In genomic region chr5:149264432-149265069, GRCh38 we compare ENCODE assay signal across 8 cellular contexts. TPM values are rescaled to one million over a fixed set of nuclear protein-coding genes. Genes with fewer than 3 reads are reported as not detected.
DNase-seq lines count a peak whose midpoint lies in the region; ATAC-seq and TF ChIP-seq lines count a peak whose summit lies in the region.

No MANE protein-coding gene starts in this region.

- H3K4me1 ChIP-seq in transverse colon = no peaks in the 10 kb centered on the region

- H3K36me3 ChIP-seq in kidney epithelial cell (ENCODE audit: control insufficient read depth, insufficient read depth, low read length) (no peaks in the 10 kb centered on the region), transverse colon (no peaks in the 10 kb centered on the region)

- TF ChIP-seq POLR2A in transverse colon (IDR thresholded peaks at IDR 0.05) = no peak

- H3K4me1 Mint-ChIP-seq in natural killer cell = peaks cover 0 to 4% of the 10 kb centered on the region in 2 donors
- peaks cover 0 to 5% of the 10 kb centered on the region in 2 donors for H3K4me1 Mint-ChIP-seq in natural killer cell treated with Interleukin-12 subunit alpha and Interleukin-12 subunit beta and Interleukin-15 and Interleukin-18, amount 100 ng/mL, for 72 hours (ENCODE audit: low read depth in 2 of 2)

- H3K4me3 Mint-ChIP-seq in natural killer cell = no peak overlapping the region
- H3K4me3 Mint-ChIP-seq in natural killer cell treated with Interleukin-12 subunit alpha and Interleukin-12 subunit beta and Interleukin-15 and Interleukin-18, amount 100 ng/mL, for 72 hours = no peak overlapping the region

- in situ Hi-C loops in transverse colon (cut with MboI; ENCODE audit: low pct_ligation_motif_present in 1 of 4, low pct_unique_long_range_greater_than_20kb in 1 of 4, low sequenced_read_pairs in 3 of 4) = no loop called here

- H3K27ac Mint-ChIP-seq in natural killer cell = no peak overlapping the region
- no peak overlapping the region for H3K27ac Mint-ChIP-seq in natural killer cell treated with Interleukin-12 subunit alpha and Interleukin-12 subunit beta and Interleukin-15 and Interleukin-18, amount 100 ng/mL, for 72 hours

- H3K27me3 ChIP-seq in kidney epithelial cell (ENCODE audit: control insufficient read depth, insufficient read depth, low read length) = no peaks in the 10 kb centered on the region
- H3K27me3 ChIP-seq in transverse colon = peaks cover 1% of the 10 kb centered on the region

- H3K27ac ChIP-seq in transverse colon = no peak overlapping the region

- TF ChIP-seq CTCF in natural killer cell (IDR thresholded peaks at IDR 0.05) (no peak), kidney epithelial cell (IDR thresholded peaks at IDR 0.05; ENCODE audit: insufficient read depth, low read length, poor library complexity, severe bottlenecking) (peak; percentile 86), transverse colon (IDR thresholded peaks at IDR 0.05) (peak; percentile 28 to 53 (median 48))

- WGBS in transverse colon (ENCODE audit: low coverage in 1 of 2), 2 donors = 0 to 30% methylated on average over 1 to 12 of the region's 12 CpGs

- H3K9me3 Mint-ChIP-seq in natural killer cell = peaks cover 2 to 6% of the 10 kb centered on the region in 2 donors
- no peaks in the 10 kb centered on the region for H3K9me3 Mint-ChIP-seq in natural killer cell treated with Interleukin-12 subunit alpha and Interleukin-12 subunit beta and Interleukin-15 and Interleukin-18, amount 100 ng/mL, for 72 hours

- DNase-seq in natural killer cell (no peak), NCI-H82 treated with DMSO at 0.1 percent for 48 hours (lab: John Stamatoyannopoulos, UW; ENCODE audit: unreplicated experiment) (peak; percentile 7), kidney epithelial cell (ENCODE audit: low read depth) (no peak), transverse colon (peak; percentile 39), ureter (ENCODE audit: low spot score) (no peak)
- DNase-seq in natural killer cell treated with Interleukin-12 subunit alpha and Interleukin-12 subunit beta and Interleukin-15 and Interleukin-18, amount 100 ng/mL, for 72 hours (ENCODE audit: low spot score) = no peak
- peak; percentile 48 for DNase-seq in activated naive CD4-positive, alpha-beta T cell treated with anti-CD3 and anti-CD28 coated beads, Interleukin-2, amount 50 U/mL, for 16 hours

- H3K27me3 Mint-ChIP-seq in natural killer cell (ENCODE audit: low read depth in 2 of 2) = peaks cover 0 to 15% of the 10 kb centered on the region in 2 donors
- H3K27me3 Mint-ChIP-seq in natural killer cell treated with Interleukin-12 subunit alpha and Interleukin-12 subunit beta and Interleukin-15 and Interleukin-18, amount 100 ng/mL, for 72 hours = peaks cover 21 to 22% of the 10 kb centered on the region in 2 donors

- H3K36me3 Mint-ChIP-seq in natural killer cell = no peaks in the 10 kb centered on the region
- no peaks in the 10 kb centered on the region for H3K36me3 Mint-ChIP-seq in natural killer cell treated with Interleukin-12 subunit alpha and Interleukin-12 subunit beta and Interleukin-15 and Interleukin-18, amount 100 ng/mL, for 72 hours

- ATAC-seq in natural killer cell = peak; percentile 42 to 75 (median 59)
- ATAC-seq in natural killer cell treated with Interleukin-12 subunit alpha and Interleukin-12 subunit beta and Interleukin-15 and Interleukin-18, amount 100 ng/mL, for 72 hours = no peak
- ATAC-seq in HG03064 (IDR thresholded peaks at IDR 0.05; ENCODE audit: low read depth, unreplicated experiment) = peak; percentile 72

- peaks cover 9 to 12% of the 10 kb centered on the region in 2 donors for H3K9me3 ChIP-seq in transverse colon

- H3K4me3 ChIP-seq in kidney epithelial cell (ENCODE audit: low read depth, low read length) = no peak overlapping the region
- H3K4me3 ChIP-seq in transverse colon = no peak overlapping the region

- intact Hi-C loops in natural killer cell (cut with micrococcal nuclease) (no loop called here), transverse colon (cut with DNase I; ENCODE audit: low total_unique reads) (no loop called here)

- no peak for TF ChIP-seq EP300 in transverse colon (IDR thresholded peaks at IDR 0.05; ENCODE audit: low read depth)

RNA-seq across cellular contexts. Expression of gene AFAP1L1, which starts 7.1 kb away (rescaled TPM):
- total RNA-seq in natural killer cell (1 to 10 TPM in 1 of 3 donors, under 1 TPM in 1, not detected in 1; 0.23 to 1.5 TPM), kidney epithelial cell (15.3 and 15.5 TPM in 2 replicates), transverse colon (1 to 10 TPM; 2.2 to 4.1 (median 3.0) TPM), ureter (8.4 TPM)
- under 1 TPM; 0.33 to 0.95 TPM for total RNA-seq in natural killer cell treated with Interleukin-12 subunit alpha and Interleukin-12 subunit beta and Interleukin-15 and Interleukin-18, amount 100 ng/mL, for 72 hours

Comparison
In these comparisons a context has a peak if more than half of its experiments do, and no peak if none do; other contexts are left out.
1. ATAC-seq: peak in natural killer cell (3 of 3) and HG03064 (single experiment); none in natural killer cell treated with Interleukin-12 subunit alpha and Interleukin-12 subunit beta and Interleukin-15 and Interleukin-18, amount 100 ng/mL, for 72 hours (0 of 2).
2. DNase-seq: peak in NCI-H82 treated with DMSO at 0.1 percent for 48 hours (single experiment), activated naive CD4-positive, alpha-beta T cell treated with anti-CD3 and anti-CD28 coated beads, Interleukin-2, amount 50 U/mL, for 16 hours (single experiment) and transverse colon (single experiment); none in natural killer cell (single experiment), natural killer cell treated with Interleukin-12 subunit alpha and Interleukin-12 subunit beta and Interleukin-15 and Interleukin-18, amount 100 ng/mL, for 72 hours (single experiment), kidney epithelial cell (single experiment) and ureter (single experiment).